Comparison of ENCODE assay signal across 3 cellular contexts in the genomic region with DNA sequence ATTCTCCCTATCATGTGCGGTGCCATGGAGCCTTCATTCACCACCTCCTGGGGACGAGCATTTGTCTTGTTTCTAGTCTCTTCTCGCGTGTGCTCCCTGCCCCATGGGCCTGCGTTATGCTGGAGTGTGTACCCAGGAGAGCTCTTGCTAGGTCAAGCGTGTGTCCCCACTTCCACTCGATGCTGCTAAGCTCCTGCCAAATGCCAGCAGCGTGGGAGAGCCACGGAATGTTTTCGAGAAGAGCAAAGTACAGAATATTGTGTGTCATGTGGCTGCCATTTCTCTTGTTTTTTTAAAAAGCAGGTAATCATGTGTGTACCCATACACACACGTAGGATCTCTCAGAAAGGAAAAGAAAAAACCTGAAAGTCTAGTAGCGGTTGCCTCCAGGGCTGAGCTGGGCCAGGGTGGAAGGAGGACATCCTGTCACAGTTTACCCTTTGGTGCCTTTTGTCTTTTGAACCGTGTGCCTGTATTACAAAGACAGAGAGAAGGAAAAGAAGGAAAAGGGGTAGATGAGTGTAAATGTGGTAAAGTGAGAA.
TF ChIP-seq lines count a peak whose summit lies in the region.

No MANE protein-coding gene starts in this region.

TF ChIP-seq in GM23338, 12 proteins besides CTCF, POLR2A, EP300 and RAD21:
- TF ChIP-seq STAT1 (IDR thresholded peaks at IDR 0.05; ENCODE audit: unreplicated experiment) (no peak), EZH2 (IDR thresholded peaks at IDR 0.05; ENCODE audit: low read depth, unreplicated experiment) (no peak), EZH2phosphoT487 (IDR thresholded peaks at IDR 0.05; ENCODE audit: unreplicated experiment) (no peak)
- TF ChIP-seq, protein P1, sequence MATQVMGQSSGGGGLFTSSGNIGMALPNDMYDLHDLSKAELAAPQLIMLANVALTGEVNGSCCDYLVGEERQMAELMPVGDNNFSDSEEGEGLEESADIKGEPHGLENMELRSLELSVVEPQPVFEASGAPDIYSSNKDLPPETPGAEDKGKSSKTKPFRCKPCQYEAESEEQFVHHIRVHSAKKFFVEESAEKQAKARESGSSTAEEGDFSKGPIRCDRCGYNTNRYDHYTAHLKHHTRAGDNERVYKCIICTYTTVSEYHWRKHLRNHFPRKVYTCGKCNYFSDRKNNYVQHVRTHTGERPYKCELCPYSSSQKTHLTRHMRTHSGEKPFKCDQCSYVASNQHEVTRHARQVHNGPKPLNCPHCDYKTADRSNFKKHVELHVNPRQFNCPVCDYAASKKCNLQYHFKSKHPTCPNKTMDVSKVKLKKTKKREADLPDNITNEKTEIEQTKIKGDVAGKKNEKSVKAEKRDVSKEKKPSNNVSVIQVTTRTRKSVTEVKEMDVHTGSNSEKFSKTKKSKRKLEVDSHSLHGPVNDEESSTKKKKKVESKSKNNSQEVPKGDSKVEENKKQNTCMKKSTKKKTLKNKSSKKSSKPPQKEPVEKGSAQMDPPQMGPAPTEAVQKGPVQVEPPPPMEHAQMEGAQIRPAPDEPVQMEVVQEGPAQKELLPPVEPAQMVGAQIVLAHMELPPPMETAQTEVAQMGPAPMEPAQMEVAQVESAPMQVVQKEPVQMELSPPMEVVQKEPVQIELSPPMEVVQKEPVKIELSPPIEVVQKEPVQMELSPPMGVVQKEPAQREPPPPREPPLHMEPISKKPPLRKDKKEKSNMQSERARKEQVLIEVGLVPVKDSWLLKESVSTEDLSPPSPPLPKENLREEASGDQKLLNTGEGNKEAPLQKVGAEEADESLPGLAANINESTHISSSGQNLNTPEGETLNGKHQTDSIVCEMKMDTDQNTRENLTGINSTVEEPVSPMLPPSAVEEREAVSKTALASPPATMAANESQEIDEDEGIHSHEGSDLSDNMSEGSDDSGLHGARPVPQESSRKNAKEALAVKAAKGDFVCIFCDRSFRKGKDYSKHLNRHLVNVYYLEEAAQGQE (IDR thresholded peaks at IDR 0.05; ENCODE audit: unreplicated experiment) = no peak

TF ChIP-seq in K562, 482 proteins besides CTCF, POLR2A, EP300 and RAD21:
- TF ChIP-seq YBX1 (IDR thresholded peaks at IDR 0.05) (no peak), ZNF324 (CRISPR knock-in tag; IDR thresholded peaks at IDR 0.05) (no peak), NFIC (IDR thresholded peaks at IDR 0.05) (no peak), BRD9 (IDR thresholded peaks at IDR 0.05; ENCODE audit: low read depth, partially characterized antibody) (no peak), WHSC1 (IDR thresholded peaks at IDR 0.05; ENCODE audit: low read length) (no peak), MEF2A (IDR thresholded peaks at IDR 0.05; ENCODE audit: control insufficient read depth, low read depth, low read length) (no peak), CTBP1 (IDR thresholded peaks at IDR 0.05; ENCODE audit: borderline replicate concordance) (no peak), GTF2F1 (IDR thresholded peaks at IDR 0.05; ENCODE audit: low read depth, low read length) (no peak)
- TF ChIP-seq, protein P2, sequence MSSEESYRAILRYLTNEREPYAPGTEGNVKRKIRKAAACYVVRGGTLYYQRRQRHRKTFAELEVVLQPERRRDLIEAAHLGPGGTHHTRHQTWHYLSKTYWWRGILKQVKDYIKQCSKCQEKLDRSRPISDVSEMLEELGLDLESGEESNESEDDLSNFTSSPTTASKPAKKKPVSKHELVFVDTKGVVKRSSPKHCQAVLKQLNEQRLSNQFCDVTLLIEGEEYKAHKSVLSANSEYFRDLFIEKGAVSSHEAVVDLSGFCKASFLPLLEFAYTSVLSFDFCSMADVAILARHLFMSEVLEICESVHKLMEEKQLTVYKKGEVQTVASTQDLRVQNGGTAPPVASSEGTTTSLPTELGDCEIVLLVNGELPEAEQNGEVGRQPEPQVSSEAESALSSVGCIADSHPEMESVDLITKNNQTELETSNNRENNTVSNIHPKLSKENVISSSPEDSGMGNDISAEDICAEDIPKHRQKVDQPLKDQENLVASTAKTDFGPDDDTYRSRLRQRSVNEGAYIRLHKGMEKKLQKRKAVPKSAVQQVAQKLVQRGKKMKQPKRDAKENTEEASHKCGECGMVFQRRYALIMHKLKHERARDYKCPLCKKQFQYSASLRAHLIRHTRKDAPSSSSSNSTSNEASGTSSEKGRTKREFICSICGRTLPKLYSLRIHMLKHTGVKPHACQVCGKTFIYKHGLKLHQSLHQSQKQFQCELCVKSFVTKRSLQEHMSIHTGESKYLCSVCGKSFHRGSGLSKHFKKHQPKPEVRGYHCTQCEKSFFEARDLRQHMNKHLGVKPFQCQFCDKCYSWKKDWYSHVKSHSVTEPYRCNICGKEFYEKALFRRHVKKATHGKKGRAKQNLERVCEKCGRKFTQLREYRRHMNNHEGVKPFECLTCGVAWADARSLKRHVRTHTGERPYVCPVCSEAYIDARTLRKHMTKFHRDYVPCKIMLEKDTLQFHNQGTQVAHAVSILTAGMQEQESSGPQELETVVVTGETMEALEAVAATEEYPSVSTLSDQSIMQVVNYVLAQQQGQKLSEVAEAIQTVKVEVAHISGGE (CRISPR knock-in tag; IDR thresholded peaks at IDR 0.05) = no peak

TF ChIP-seq in HepG2, 621 proteins besides CTCF, POLR2A, EP300 and RAD21:
- TF ChIP-seq ZBTB38 (CRISPR knock-in tag; IDR thresholded peaks at IDR 0.05) = peak; percentile 54; the same call in 1 of the 2 replicates
- TF ChIP-seq NONO (IDR thresholded peaks at IDR 0.05) = no peak
- TF ChIP-seq NONO (CRISPR knock-in tag; conservative IDR thresholded peaks at IDR 0.05) = no peak
- TF ChIP-seq PHF20 (CRISPR knock-in tag; IDR thresholded peaks at IDR 0.05) = no peak
- TF ChIP-seq ZNF326 (CRISPR knock-in tag; IDR thresholded peaks at IDR 0.05; ENCODE audit: borderline replicate concordance) = no peak
- no peak for TF ChIP-seq FOXK1 (CRISPR knock-in tag; IDR thresholded peaks at IDR 0.05; ENCODE audit: borderline replicate concordance, low read depth)
- TF ChIP-seq ZNF180 (CRISPR knock-in tag; IDR thresholded peaks at IDR 0.05; ENCODE audit: borderline replicate concordance, low read depth) = no peak
- TF ChIP-seq, protein P3, sequence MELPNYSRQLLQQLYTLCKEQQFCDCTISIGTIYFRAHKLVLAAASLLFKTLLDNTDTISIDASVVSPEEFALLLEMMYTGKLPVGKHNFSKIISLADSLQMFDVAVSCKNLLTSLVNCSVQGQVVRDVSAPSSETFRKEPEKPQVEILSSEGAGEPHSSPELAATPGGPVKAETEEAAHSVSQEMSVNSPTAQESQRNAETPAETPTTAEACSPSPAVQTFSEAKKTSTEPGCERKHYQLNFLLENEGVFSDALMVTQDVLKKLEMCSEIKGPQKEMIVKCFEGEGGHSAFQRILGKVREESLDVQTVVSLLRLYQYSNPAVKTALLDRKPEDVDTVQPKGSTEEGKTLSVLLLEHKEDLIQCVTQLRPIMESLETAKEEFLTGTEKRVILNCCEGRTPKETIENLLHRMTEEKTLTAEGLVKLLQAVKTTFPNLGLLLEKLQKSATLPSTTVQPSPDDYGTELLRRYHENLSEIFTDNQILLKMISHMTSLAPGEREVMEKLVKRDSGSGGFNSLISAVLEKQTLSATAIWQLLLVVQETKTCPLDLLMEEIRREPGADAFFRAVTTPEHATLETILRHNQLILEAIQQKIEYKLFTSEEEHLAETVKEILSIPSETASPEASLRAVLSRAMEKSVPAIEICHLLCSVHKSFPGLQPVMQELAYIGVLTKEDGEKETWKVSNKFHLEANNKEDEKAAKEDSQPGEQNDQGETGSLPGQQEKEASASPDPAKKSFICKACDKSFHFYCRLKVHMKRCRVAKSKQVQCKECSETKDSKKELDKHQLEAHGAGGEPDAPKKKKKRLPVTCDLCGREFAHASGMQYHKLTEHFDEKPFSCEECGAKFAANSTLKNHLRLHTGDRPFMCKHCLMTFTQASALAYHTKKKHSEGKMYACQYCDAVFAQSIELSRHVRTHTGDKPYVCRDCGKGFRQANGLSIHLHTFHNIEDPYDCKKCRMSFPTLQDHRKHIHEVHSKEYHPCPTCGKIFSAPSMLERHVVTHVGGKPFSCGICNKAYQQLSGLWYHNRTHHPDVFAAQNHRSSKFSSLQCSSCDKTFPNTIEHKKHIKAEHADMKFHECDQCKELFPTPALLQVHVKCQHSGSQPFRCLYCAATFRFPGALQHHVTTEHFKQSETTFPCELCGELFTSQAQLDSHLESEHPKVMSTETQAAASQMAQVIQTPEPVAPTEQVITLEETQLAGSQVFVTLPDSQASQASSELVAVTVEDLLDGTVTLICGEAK (IDR thresholded peaks at IDR 0.05) = no peak
- TF ChIP-seq, protein P3 (CRISPR knock-in tag; IDR thresholded peaks at IDR 0.05) = no peak
- TF ChIP-seq, protein P4, sequence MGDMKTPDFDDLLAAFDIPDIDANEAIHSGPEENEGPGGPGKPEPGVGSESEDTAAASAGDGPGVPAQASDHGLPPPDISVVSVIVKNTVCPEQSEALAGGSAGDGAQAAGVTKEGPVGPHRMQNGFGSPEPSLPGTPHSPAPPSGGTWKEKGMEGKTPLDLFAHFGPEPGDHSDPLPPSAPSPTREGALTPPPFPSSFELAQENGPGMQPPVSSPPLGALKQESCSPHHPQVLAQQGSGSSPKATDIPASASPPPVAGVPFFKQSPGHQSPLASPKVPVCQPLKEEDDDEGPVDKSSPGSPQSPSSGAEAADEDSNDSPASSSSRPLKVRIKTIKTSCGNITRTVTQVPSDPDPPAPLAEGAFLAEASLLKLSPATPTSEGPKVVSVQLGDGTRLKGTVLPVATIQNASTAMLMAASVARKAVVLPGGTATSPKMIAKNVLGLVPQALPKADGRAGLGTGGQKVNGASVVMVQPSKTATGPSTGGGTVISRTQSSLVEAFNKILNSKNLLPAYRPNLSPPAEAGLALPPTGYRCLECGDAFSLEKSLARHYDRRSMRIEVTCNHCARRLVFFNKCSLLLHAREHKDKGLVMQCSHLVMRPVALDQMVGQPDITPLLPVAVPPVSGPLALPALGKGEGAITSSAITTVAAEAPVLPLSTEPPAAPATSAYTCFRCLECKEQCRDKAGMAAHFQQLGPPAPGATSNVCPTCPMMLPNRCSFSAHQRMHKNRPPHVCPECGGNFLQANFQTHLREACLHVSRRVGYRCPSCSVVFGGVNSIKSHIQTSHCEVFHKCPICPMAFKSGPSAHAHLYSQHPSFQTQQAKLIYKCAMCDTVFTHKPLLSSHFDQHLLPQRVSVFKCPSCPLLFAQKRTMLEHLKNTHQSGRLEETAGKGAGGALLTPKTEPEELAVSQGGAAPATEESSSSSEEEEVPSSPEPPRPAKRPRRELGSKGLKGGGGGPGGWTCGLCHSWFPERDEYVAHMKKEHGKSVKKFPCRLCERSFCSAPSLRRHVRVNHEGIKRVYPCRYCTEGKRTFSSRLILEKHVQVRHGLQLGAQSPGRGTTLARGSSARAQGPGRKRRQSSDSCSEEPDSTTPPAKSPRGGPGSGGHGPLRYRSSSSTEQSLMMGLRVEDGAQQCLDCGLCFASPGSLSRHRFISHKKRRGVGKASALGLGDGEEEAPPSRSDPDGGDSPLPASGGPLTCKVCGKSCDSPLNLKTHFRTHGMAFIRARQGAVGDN (CRISPR knock-in tag; IDR thresholded peaks at IDR 0.05) = peak; percentile 7; the same call in 1 of the 2 replicates
- TF ChIP-seq TBX2 (CRISPR knock-in tag; IDR thresholded peaks at IDR 0.05; ENCODE audit: borderline replicate concordance) = no peak
- no peak for TF ChIP-seq ZNF225 (CRISPR knock-in tag; IDR thresholded peaks at IDR 0.05)
- no peak for TF ChIP-seq ETV6 (CRISPR knock-in tag; conservative IDR thresholded peaks at IDR 0.05)
- TF ChIP-seq ZFP90 (CRISPR knock-in tag; IDR thresholded peaks at IDR 0.05; ENCODE audit: borderline replicate concordance) = no peak
- no peak for TF ChIP-seq HNRNPH1 (optimal IDR thresholded peaks at IDR 0.05; ENCODE audit: low read depth, low read length)
- TF ChIP-seq BCL6 (CRISPR knock-in tag; IDR thresholded peaks at IDR 0.05) = no peak
- TF ChIP-seq SNAPC2 (CRISPR knock-in tag; IDR thresholded peaks at IDR 0.05) = no peak
- no peak for TF ChIP-seq HDAC1 (CRISPR knock-in tag; IDR thresholded peaks at IDR 0.05)
